17 cellular contexts compared by ENCODE assay signal in the genomic region with DNA sequence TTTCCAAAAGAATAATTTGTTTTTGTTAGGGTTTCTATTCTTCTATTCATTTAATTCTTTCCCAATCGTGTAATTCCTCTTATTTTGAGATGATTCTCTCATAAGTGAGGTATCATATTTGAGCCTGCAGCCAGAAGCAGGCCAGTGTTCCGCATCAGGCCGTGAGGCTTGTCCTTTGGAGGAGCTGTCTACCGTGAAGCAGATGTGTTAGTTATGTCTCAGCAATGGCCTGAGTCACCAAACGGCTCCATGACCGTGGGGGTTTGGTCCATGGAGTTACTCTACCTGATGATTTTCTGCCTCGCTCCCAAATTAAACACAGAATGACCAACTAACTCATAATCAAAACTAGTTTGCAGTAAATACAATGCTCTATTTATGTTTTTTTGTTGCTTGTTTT.
"Had no signal": no experiment of that assay in that cellular context is flagged by ENCODE, and none has a peak within 500 bp of the region (broad histone marks: within the 10 kb centered on the region; RNA-seq: fewer than 3 reads in every experiment).

No MANE protein-coding gene starts in this region.

- ATAC-seq: effector memory CD8-positive, alpha-beta T cell; esophagus mucosa; foreskin keratinocyte; gastroesophageal sphincter; heart right ventricle; left ventricle myocardium superior; lower lobe of right lung; right cardiac atrium; stimulated activated naive B cell treated with anti-CD40 and anti-IgM and Interleukin-4, amounts not matched to agents 10 μg/mL and 1 μg/mL and 100 μg/mL, for 72 hours had no signal

- DNase-seq: cerebellar nuclear complex; cortex of kidney; effector memory CD8-positive, alpha-beta T cell; foreskin keratinocyte; glutamatergic neuron; heart right ventricle; hippocampal formation; left ventricle myocardium superior; lower lobe of right lung; naive B cell; nucleus accumbens; right cardiac atrium; sigmoid colon; stimulated activated naive B cell treated with anti-CD40 and anti-IgM and Interleukin-4, amounts not matched to agents 10 μg/mL and 1 μg/mL and 100 μg/mL, for 72 hours; upper lobe of left lung had no signal
